8 cellular contexts compared by ENCODE assay signal in the genomic region with DNA sequence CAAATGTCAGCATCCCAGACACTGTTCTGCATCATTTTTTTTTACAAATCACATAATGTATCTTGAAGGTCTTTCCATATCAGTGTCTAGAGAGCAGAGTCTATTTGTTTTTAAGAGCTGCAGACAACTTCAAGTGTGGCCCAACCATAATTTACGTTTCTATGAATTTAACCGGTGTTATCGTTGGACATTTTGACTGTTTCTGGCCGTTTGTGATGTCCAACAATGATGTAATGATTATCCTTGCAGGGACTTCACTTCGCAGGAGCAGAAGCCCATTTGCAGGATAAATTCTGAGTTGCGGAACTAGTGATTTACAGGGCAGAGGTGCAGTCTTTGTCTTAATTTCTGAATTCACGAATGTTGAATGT. TPM values are rescaled to one million over a fixed set of nuclear protein-coding genes. Genes with fewer than 3 reads are reported as not detected.
A peak's percentile ranks its signal among the peaks of the same experiment; 100 is the strongest.
DNase-seq lines count a peak whose midpoint lies in the region; ATAC-seq and TF ChIP-seq lines count a peak whose summit lies in the region.

No MANE protein-coding gene starts in this region.

- H3K27me3 ChIP-seq in ectodermal cell (ENCODE audit: control insufficient read depth, insufficient read depth, low read length, poor library complexity, severe bottlenecking) (peaks cover 20% of the 10 kb centered on the region), osteoblast (ENCODE audit: insufficient read depth, low read length) (peaks cover 13% of the 10 kb centered on the region)

- no peak for ATAC-seq in HG03432 (IDR thresholded peaks at IDR 0.05; ENCODE audit: unreplicated experiment)

- H3K4me1 ChIP-seq in ectodermal cell (ENCODE audit: control insufficient read depth, insufficient read depth, low read length) (no peaks in the 10 kb centered on the region), osteoblast (ENCODE audit: insufficient read depth, low read length) (peaks cover 10% of the 10 kb centered on the region)

- H3K27ac ChIP-seq in KOPT-K1 (ENCODE audit: low read depth, low read length, poor library complexity, severe bottlenecking): peak overlapping the region; percentile 57
- H3K27ac ChIP-seq in ectodermal cell (ENCODE audit: insufficient read depth, low read depth, low read length, poor library complexity, severe bottlenecking): no peak overlapping the region
- H3K27ac ChIP-seq in osteoblast (ENCODE audit: low read depth, low read length): no peak overlapping the region

- peak; percentile 2 for DNase-seq in EL
- DNase-seq in osteoblast (ENCODE audit: insufficient read length, low spot score, missing footprints): no peak
- DNase-seq in activated effector memory CD4-positive, alpha-beta T cell treated with Interleukin-2 at 50 U/mL for 16 hours: no peak
- DNase-seq in NCI-H2029 (lab: John Stamatoyannopoulos, UW): no peak
- no peak for DNase-seq in activated CD8-positive, alpha-beta memory T cell treated with anti-CD3 and anti-CD28 coated beads, Interleukin-2, amount 50 U/mL, for 48 hours

- WGBS in ectodermal cell, 2 experiments: 69% methylated on average over 7 of the region's 7 CpGs

- no peaks in the 10 kb centered on the region for H3K79me2 ChIP-seq in osteoblast (ENCODE audit: insufficient read depth, low read length)

- H2AFZ ChIP-seq in osteoblast (ENCODE audit: low read length): peak overlapping the region; percentile 76

- peak overlapping the region; percentile 79 for H3K4me2 ChIP-seq in osteoblast (ENCODE audit: insufficient read depth, low read length)

- H3K4me3 ChIP-seq in ectodermal cell (ENCODE audit: insufficient read depth, low read depth, low read length) (peak overlapping the region; percentile 60), osteoblast (ENCODE audit: insufficient read depth, low read length) (peak overlapping the region; percentile 72)

- TF ChIP-seq CTCF in osteoblast (IDR thresholded peaks at IDR 0.05; ENCODE audit: extremely low read depth, low read depth, low read length): no peak

- H4K20me1 ChIP-seq in osteoblast (ENCODE audit: insufficient read depth, low read length): no peaks in the 10 kb centered on the region

- H3K9me3 ChIP-seq in KOPT-K1 (ENCODE audit: insufficient read depth, low read length, poor library complexity, severe bottlenecking): no peaks in the 10 kb centered on the region
- no peaks in the 10 kb centered on the region for H3K9me3 ChIP-seq in ectodermal cell (ENCODE audit: control insufficient read depth, low read length)
- no peaks in the 10 kb centered on the region for H3K9me3 ChIP-seq in osteoblast (ENCODE audit: low read depth, low read length)

- H3K36me3 ChIP-seq in KOPT-K1 (ENCODE audit: insufficient read depth, low read length) (no peaks in the 10 kb centered on the region), ectodermal cell (ENCODE audit: control insufficient read depth, insufficient read depth, low read length) (no peaks in the 10 kb centered on the region), osteoblast (ENCODE audit: insufficient read depth, low read length) (no peaks in the 10 kb centered on the region)

RNA-seq across cellular contexts. Expression of a gene that starts 26.9 kb away (rescaled TPM):
- polyA plus RNA-seq in ectodermal cell (2013, experiment 1 of 4): 0.28 TPM
- 0.04 TPM for polyA plus RNA-seq in ectodermal cell (2013, experiment 2 of 4)
- polyA plus RNA-seq in ectodermal cell (2013, experiment 3 of 4): 0.11 TPM
- not detected for polyA plus RNA-seq in ectodermal cell (2013, experiment 4 of 4)
- total RNA-seq in osteoblast: under 0.01 TPM in 2 replicates
